8 cellular contexts compared by ENCODE assay signal in genomic region chr5:50665761-50666202, GRCh38. TPM values are rescaled to one million over a fixed set of nuclear protein-coding genes. Genes with fewer than 3 reads are reported as not detected.
DNase-seq lines count a peak whose midpoint lies in the region; ATAC-seq, FAIRE-seq and TF ChIP-seq lines count a peak whose summit lies in the region.
"Not testable (repeated sequence)": the region's sequence is repeated elsewhere in the genome, so short reads cannot be mapped to it uniquely, and the experiment has no call there.

No MANE protein-coding gene starts in this region.

- H2BK12ac ChIP-seq in H9 (ENCODE audit: insufficient read length, low read depth, low read length), result not testable (repeated sequence)

- CTCF ChIA-PET in OCI-LY7 (lab: Charles Lee; ENCODE audit: unreplicated experiment); activated CD8-positive, alpha-beta T cell treated with anti-CD3 and anti-CD28 coated beads for 36 hours (lab: Charles Lee); GM12878 (lab: Yijun Ruan, JAX): not testable (repeated sequence)

- not testable (repeated sequence) for H4K8ac ChIP-seq in H9 (replicated peaks; ENCODE audit: insufficient read length, low read depth, low read length)

- H4K20me1 ChIP-seq in H9 (ENCODE audit: control insufficient read depth, insufficient read depth, insufficient read length); OCI-LY7 (ENCODE audit: insufficient read depth, low read length); GM12878 (ENCODE audit: control insufficient read depth, insufficient read depth): not testable (repeated sequence)

- H4K91ac ChIP-seq in H9 (ENCODE audit: insufficient read length, low read depth, low read length), result not testable (repeated sequence)

- POLR2A ChIA-PET in OCI-LY7 (lab: Charles Lee) (interaction anchor here (0.6 to 1.5 kb wide), 3 partner anchors 152 to 227 kb away, joined by 3 to 4 read pairs (median 3); no protein-coding TSS in a partner anchor), GM12878 (lab: Charles Lee) (interaction anchor here (1.1 kb wide), 1 partner anchor 79 kb away, joined by 3 read pairs; no protein-coding TSS in a partner anchor)
- POLR2A ChIA-PET in activated CD8-positive, alpha-beta T cell treated with anti-CD3 and anti-CD28 coated beads for 36 hours (lab: Charles Lee), result interaction anchor here (0.9 kb wide), 1 partner anchor 19 kb away, joined by 3 read pairs; no protein-coding TSS in a partner anchor

- H3K23me2 ChIP-seq in H9 (ENCODE audit: insufficient read length, low read depth, low read length, poor library complexity, severe bottlenecking), result not testable (repeated sequence)

- TF ChIP-seq CTCF in AG09309 (IDR thresholded peaks at IDR 0.05; ENCODE audit: control insufficient read depth, insufficient read depth, low read depth, low read length, missing control alignments); H9 (conservative IDR thresholded peaks at IDR 0.05); OCI-LY7 (conservative IDR thresholded peaks at IDR 0.05; ENCODE audit: low read length); activated CD8-positive, alpha-beta T cell treated with anti-CD3 and anti-CD28 coated beads for 36 hours (IDR thresholded peaks at IDR 0.05); GM12878 (IDR thresholded peaks at IDR 0.05 in 2 of 3, conservative IDR thresholded peaks at IDR 0.05 in 1 of 3; ENCODE audit: control insufficient read depth in 2 of 3, extremely low read depth in 1 of 3, insufficient read depth in 1 of 3, low read depth in 3 of 3, low read length in 3 of 3); gastroesophageal sphincter (IDR thresholded peaks at IDR 0.05): not testable (repeated sequence)

- not testable (repeated sequence) for H3K4ac ChIP-seq in H9 (ENCODE audit: low read depth, low read length)

- RAD21 ChIA-PET in GM12878 (lab: Charles Lee; ENCODE audit: unreplicated experiment), result interaction anchor here (1.1 to 1.4 kb wide), 2 partner anchors 79 to 83 kb away, joined by 5 to 6 read pairs; no protein-coding TSS in a partner anchor

- H3K14ac ChIP-seq in H9 (ENCODE audit: insufficient read depth, low read length), result not testable (repeated sequence)

- not testable (repeated sequence) for H3K9me3 ChIP-seq in H9 (ENCODE audit: control insufficient read depth, low read depth, low read length); OCI-LY7 (ENCODE audit: low read length); GM12878 (replicated peaks; ENCODE audit: control insufficient read depth, insufficient read depth, low read length); gastroesophageal sphincter; muscle layer of duodenum (ENCODE audit: control insufficient read depth in 1 of 2, low read length in 2 of 2)

- not testable (repeated sequence) for TF ChIP-seq RAD21 in GM12878 (IDR thresholded peaks at IDR 0.05; ENCODE audit: insufficient read depth, low read depth, low read length)

- not testable (repeated sequence) for H3K56ac ChIP-seq in H9 (ENCODE audit: insufficient read length, low read depth, low read length)

- peak overlapping the region; percentile 79 to 92 for H3K4me3 Mint-ChIP-seq in H9
- peak overlapping the region; percentile 90 for H3K4me3 Mint-ChIP-seq in activated CD8-positive, alpha-beta T cell treated with anti-CD3 and anti-CD28 coated beads for 36 hours

- intact Hi-C loops in OCI-LY7 (cut with micrococcal nuclease; ENCODE audit: unreplicated experiment) (loop anchor here (2.0 to 5.0 kb wide), 5 partner anchors 47 to 187 kb away; no protein-coding TSS in a partner anchor), GM12878 (cut with micrococcal nuclease; ENCODE audit: unreplicated experiment) (loop anchor here (5.0 kb wide), 3 partner anchors 58 to 218 kb away; no protein-coding TSS in a partner anchor)
- intact Hi-C loops in activated CD8-positive, alpha-beta T cell treated with anti-CD3 and anti-CD28 coated beads for 36 hours (cut with micrococcal nuclease), result loop anchor here (5.0 kb wide), 3 partner anchors 42 to 223 kb away; partner anchors contain the start of gene EMB

- H3K27me3 ChIP-seq in H9 (ENCODE audit: insufficient read depth, low read length); GM12878 (replicated peaks in 1 of 2; ENCODE audit: control insufficient read depth in 2 of 2, insufficient read depth in 2 of 2, low read length in 1 of 2); gastroesophageal sphincter; muscle layer of duodenum (ENCODE audit: low read depth, low read length): not testable (repeated sequence)

- DNase-seq in AG09309 (ENCODE audit: low read depth); H9; GM12878 (ENCODE audit: low read depth, low spot score): not testable (repeated sequence)
- DNase-seq in OCI-LY7 (ENCODE audit: low spot score), result peak; percentile 51
- peak; percentile 64 for DNase-seq in activated CD8-positive, alpha-beta T cell treated with anti-CD3 and anti-CD28 coated beads for 36 hours
- peak; percentile 28 for DNase-seq in stimulated activated CD4-positive, alpha-beta T cell treated with anti-CD3 and anti-CD28 coated beads, Interleukin-4, amount 100 ng/mL, for 24 hours

- not testable (repeated sequence) for H3K4me1 ChIP-seq in H9 (ENCODE audit: insufficient read depth, low read length); GM12878 (ENCODE audit: control insufficient read depth, insufficient read depth, low read length); muscle layer of duodenum (ENCODE audit: control insufficient read depth in 1 of 2, insufficient read depth in 2 of 2, low read length in 2 of 2)
- H3K4me1 ChIP-seq in OCI-LY7 (ENCODE audit: insufficient read depth, low read length, poor library complexity, severe bottlenecking) (peaks cover 35% of the 10 kb centered on the region), gastroesophageal sphincter (peaks cover 0 to 27% (median 0%) of the 10 kb centered on the region in 3 donors)

- H3K23ac ChIP-seq in H9 (ENCODE audit: insufficient read length, low read depth, low read length), result not testable (repeated sequence)

- not testable (repeated sequence) for H3K9me2 ChIP-seq in OCI-LY7 (ENCODE audit: insufficient read depth, low read length)

- SMC1A ChIA-PET in GM12878 (lab: Charles Lee; ENCODE audit: uncharacterized antibody, unreplicated experiment), result interaction anchor here (1.4 kb wide), 1 partner anchor 73 kb away, joined by 3 read pairs; no protein-coding TSS in a partner anchor

- peak overlapping the region in 1 of 3 experiments; percentile 95; a peak in 4 of 7 replicates for H3K27ac Mint-ChIP-seq in H9
- peak overlapping the region; percentile 98 for H3K27ac Mint-ChIP-seq in activated CD8-positive, alpha-beta T cell treated with anti-CD3 and anti-CD28 coated beads for 36 hours

- peaks cover 11% of the 10 kb centered on the region for H3K27me3 Mint-ChIP-seq in H9 (ENCODE audit: low read depth)
- H3K27me3 Mint-ChIP-seq in activated CD8-positive, alpha-beta T cell treated with anti-CD3 and anti-CD28 coated beads for 36 hours, result not testable (repeated sequence)

- TF ChIP-seq POLR2A in GM12878 (IDR thresholded peaks at IDR 0.05; ENCODE audit: low read depth, low read length); gastroesophageal sphincter (IDR thresholded peaks at IDR 0.05): not testable (repeated sequence)

- H2BK5ac ChIP-seq in H9 (ENCODE audit: insufficient read length, low read length), result not testable (repeated sequence)

- BruUV-seq in OCI-LY7 (replicated peaks; lab: Mats Ljungman, UMichigan), result TSS peak; percentile 64
- not testable (repeated sequence) for BruUV-seq in GM12878 (replicated peaks; lab: Mats Ljungman, UMichigan)

- in situ Hi-C loops in GM12878 (cut with MboI), result loop anchor here (10.0 kb wide), 1 partner anchor 231 kb away; no protein-coding TSS in a partner anchor

- not testable (repeated sequence) for ATAC-seq in activated CD8-positive, alpha-beta T cell treated with anti-CD3 and anti-CD28 coated beads for 36 hours; gastroesophageal sphincter
- ATAC-seq in GM12878, result peak; percentile 17

- no CpG with 5 or more reads among the region's 8 CpGs for WGBS in H9 (ENCODE audit: extremely low coverage, insufficient read length, low lambda C conversion rate)
- WGBS in GM12878 (ENCODE audit: insufficient coverage, insufficient replicate concordance, low lambda C conversion rate, missing lambda C conversion rate), result 0% methylated on average over 8 of the region's 8 CpGs
- whole genome bisulfite sequencing in gastroesophageal sphincter (ENCODE audit: low coverage in 1 of 2), 2 donors, result 40 to 55% methylated on average over 7 of the region's 8 CpGs

- not testable (repeated sequence) for H4K5ac ChIP-seq in H9 (ENCODE audit: insufficient read length, low read depth, low read length)

- H3K18ac ChIP-seq in H9 (ENCODE audit: insufficient read length, low read depth, low read length), result not testable (repeated sequence)

- H2AK5ac ChIP-seq in H9 (ENCODE audit: insufficient read length, low read length), result not testable (repeated sequence)

- H3K4me2 ChIP-seq in H9 (ENCODE audit: insufficient read depth, insufficient read length, low read length), result peak overlapping the region; percentile 77
- peak overlapping the region; percentile 77 for H3K4me2 ChIP-seq in OCI-LY7 (ENCODE audit: low read length)
- peak overlapping the region; percentile 81 for H3K4me2 ChIP-seq in GM12878 (ENCODE audit: control insufficient read depth, insufficient read depth)

- H3K9ac ChIP-seq in H9 (ENCODE audit: extremely low read depth, insufficient read length, low read length), result not testable (repeated sequence)
- H3K9ac ChIP-seq in GM12878 (ENCODE audit: control insufficient read depth, insufficient read depth, low read length), result peak overlapping the region; percentile 79

- H3T11ph ChIP-seq in H9 (ENCODE audit: low read length), result not testable (repeated sequence)

- not testable (repeated sequence) for H3K27ac ChIP-seq in H9 (ENCODE audit: insufficient read length, low read depth, low read length)
- peak overlapping the region; percentile 83 for H3K27ac ChIP-seq in OCI-LY7 (ENCODE audit: low read depth, low read length, poor library complexity, severe bottlenecking)
- H3K27ac ChIP-seq in GM12878 (ENCODE audit: control insufficient read depth, insufficient read depth), result peak overlapping the region; percentile 91
- H3K27ac ChIP-seq in gastroesophageal sphincter, result peak overlapping the region in 3 of 4 donors; percentile 64 to 88 (median 85)
- peak overlapping the region; percentile 33 for H3K27ac ChIP-seq in muscle layer of duodenum (ENCODE audit: low read length)

- TF ChIP-seq EP300 in GM12878 (IDR thresholded peaks at IDR 0.05; ENCODE audit: borderline replicate concordance in 1 of 2, control insufficient read depth in 1 of 2, low read depth in 2 of 2, low read length in 2 of 2); gastroesophageal sphincter (IDR thresholded peaks at IDR 0.05): not testable (repeated sequence)

- not testable (repeated sequence) for H3K9me3 Mint-ChIP-seq in H9; activated CD8-positive, alpha-beta T cell treated with anti-CD3 and anti-CD28 coated beads for 36 hours

- H3K79me1 ChIP-seq in H9 (ENCODE audit: insufficient read depth, low read depth, low read length, poor library complexity, severe bottlenecking), result not testable (repeated sequence)

- not testable (repeated sequence) for FAIRE-seq in GM12878 (lab: Jason Lieb, UNC)

- not testable (repeated sequence) for H2BK20ac ChIP-seq in H9 (ENCODE audit: low read depth, low read length, poor library complexity, severe bottlenecking)

- not testable (repeated sequence) for H3K36me3 Mint-ChIP-seq in H9 (ENCODE audit: insufficient read depth in 1 of 3, low read depth in 3 of 3); activated CD8-positive, alpha-beta T cell treated with anti-CD3 and anti-CD28 coated beads for 36 hours (ENCODE audit: low read depth)

- H3K79me2 ChIP-seq in H9 (ENCODE audit: insufficient read depth, low read length), result not testable (repeated sequence)
- peaks cover 28% of the 10 kb centered on the region for H3K79me2 ChIP-seq in OCI-LY7 (ENCODE audit: insufficient read depth, low read depth, low read length)
- H3K79me2 ChIP-seq in GM12878 (ENCODE audit: control insufficient read depth, insufficient read depth, low read length), result peaks cover 41% of the 10 kb centered on the region

- H2BK120ac ChIP-seq in H9 (ENCODE audit: low read depth, low read length, poor library complexity, severe bottlenecking), result not testable (repeated sequence)

- H3K36me3 ChIP-seq in OCI-LY7 (ENCODE audit: insufficient read depth, low read length); GM12878 (ENCODE audit: control insufficient read depth in 2 of 2, insufficient read depth in 2 of 2, low read length in 1 of 2); gastroesophageal sphincter; muscle layer of duodenum (ENCODE audit: control insufficient read depth in 1 of 2, insufficient read depth in 2 of 2, low read length in 2 of 2): not testable (repeated sequence)

- peaks cover 22 to 29% of the 10 kb centered on the region in 2 experiments for H3K4me1 Mint-ChIP-seq in H9
- H3K4me1 Mint-ChIP-seq in activated CD8-positive, alpha-beta T cell treated with anti-CD3 and anti-CD28 coated beads for 36 hours (ENCODE audit: low read depth), result peaks cover 27% of the 10 kb centered on the region

- not testable (repeated sequence) for H2AFZ ChIP-seq in H9 (ENCODE audit: low read length)
- H2AFZ ChIP-seq in OCI-LY7 (ENCODE audit: low read length) (peak overlapping the region; percentile 49; the same call in 1 of the 2 replicates), GM12878 (ENCODE audit: control insufficient read depth, low read depth, low read length) (peak overlapping the region; percentile 66)

- not testable (repeated sequence) for H2BK15ac ChIP-seq in H9 (ENCODE audit: low read depth, low read length)

- peak overlapping the region; percentile 99 for H3K4me3 ChIP-seq in AG09309 (ENCODE audit: control insufficient read depth, low read depth, low read length)
- H3K4me3 ChIP-seq in OCI-LY7 (ENCODE audit: low read depth, low read length, poor library complexity, severe bottlenecking), result peak overlapping the region; percentile 91
- peak overlapping the region; percentile 81 for H3K4me3 ChIP-seq in GM12878
- H3K4me3 ChIP-seq in gastroesophageal sphincter, result peak overlapping the region; percentile 88 to 99
- peak overlapping the region; percentile 2 to 91 for H3K4me3 ChIP-seq in muscle layer of duodenum (ENCODE audit: low read depth in 1 of 2, low read length in 2 of 2)

RNA-seq across cellular contexts. Expression of gene PARP8, which starts 0.7 kb away (rescaled TPM):
- total RNA-seq in H9 (2021) (27.9 and 34.0 TPM in 2 replicates), OCI-LY7 (2022) (36.8 and 39.7 TPM in 2 replicates), GM12878 (2014; rRNA removed) (18.8 and 28.2 TPM in 2 replicates), GM12878 (2014; rRNA removed; fragmentation: Illumina TruSeq; extraction: Trizol) (33.9 and 37.6 TPM in 2 replicates), GM12878 (2021) (34.5 and 37.0 TPM in 2 replicates), gastroesophageal sphincter (10 to 100 TPM in 2 of 4 donors, 1 to 10 TPM in 2; 3.9 to 43.1 (median 24.8) TPM)
- total RNA-seq in OCI-LY7 (2014; rRNA removed; shearing (Covaris generic)), result 22.9 and 39.2 TPM in 2 replicates
- 10 to 100 TPM; 42.9 to 48.3 TPM for total RNA-seq in activated CD8-positive, alpha-beta T cell treated with anti-CD3 and anti-CD28 coated beads for 36 hours
- 266 and 283 TPM in 2 replicates for total RNA-seq in GM12878 (2013; cell fraction: nucleolus; rRNA removed)
- polyA plus RNA-seq in GM12878 (2011; ENCODE audit: low read depth), result 16.4 TPM
- polyA plus RNA-seq in GM12878 (2011; rRNA removed) (65.2 and 92.4 TPM in 2 replicates), GM12878 (2014; fragmentation: Illumina TruSeq; extraction: Trizol) (32.3 and 43.8 TPM in 2 replicates), GM12878 (2014; fragmentation: Nextera tagmentation; extraction: Ambion mirVana) (10 to 100 TPM in 1 of 2 experiments, 1 to 10 TPM in 1; 9.1 to 11.9 TPM), GM12878 (2014; rRNA removed) (21.7 and 23.4 TPM in 2 replicates), GM12878 (2016; fragmentation: Nextera tagmentation; extraction: Ambion mirVana) (10 to 100 TPM; 16.0 to 19.5 TPM)
- 35.4 and 36.7 TPM in 2 replicates for polyA plus RNA-seq in GM12878 (2011; cell fraction: cytosol; rRNA removed)
- polyA plus RNA-seq in GM12878 (2011; cell fraction: nucleus; rRNA removed), result 80.6 and 103 TPM in 2 replicates
- polyA plus RNA-seq in GM12878 (2012), result 18.9 and 24.8 TPM in 2 replicates
- polyA minus RNA-seq in GM12878 (2011; rRNA and poly(A)+ RNA removed), result 114 and 133 TPM in 2 replicates
- polyA minus RNA-seq in GM12878 (2011; cell fraction: cytosol; rRNA and poly(A)+ RNA removed), result 23.8 and 24.2 TPM in 2 replicates
- polyA minus RNA-seq in GM12878 (2011; cell fraction: nucleus; rRNA and poly(A)+ RNA removed), result 185 and 276 TPM in 2 replicates

Comparison
In these comparisons a context has a peak if more than half of its experiments do, and no peak if none do; other contexts are left out.
1. H3K4me3 ChIP-seq: peak in every context shown above with its lines; median percentile 99 in AG09309; 94 in gastroesophageal sphincter; 91 in OCI-LY7; 81 in GM12878; 46 in muscle layer of duodenum.